ENCODE assay signal across 8 cellular contexts in the genomic region with DNA sequence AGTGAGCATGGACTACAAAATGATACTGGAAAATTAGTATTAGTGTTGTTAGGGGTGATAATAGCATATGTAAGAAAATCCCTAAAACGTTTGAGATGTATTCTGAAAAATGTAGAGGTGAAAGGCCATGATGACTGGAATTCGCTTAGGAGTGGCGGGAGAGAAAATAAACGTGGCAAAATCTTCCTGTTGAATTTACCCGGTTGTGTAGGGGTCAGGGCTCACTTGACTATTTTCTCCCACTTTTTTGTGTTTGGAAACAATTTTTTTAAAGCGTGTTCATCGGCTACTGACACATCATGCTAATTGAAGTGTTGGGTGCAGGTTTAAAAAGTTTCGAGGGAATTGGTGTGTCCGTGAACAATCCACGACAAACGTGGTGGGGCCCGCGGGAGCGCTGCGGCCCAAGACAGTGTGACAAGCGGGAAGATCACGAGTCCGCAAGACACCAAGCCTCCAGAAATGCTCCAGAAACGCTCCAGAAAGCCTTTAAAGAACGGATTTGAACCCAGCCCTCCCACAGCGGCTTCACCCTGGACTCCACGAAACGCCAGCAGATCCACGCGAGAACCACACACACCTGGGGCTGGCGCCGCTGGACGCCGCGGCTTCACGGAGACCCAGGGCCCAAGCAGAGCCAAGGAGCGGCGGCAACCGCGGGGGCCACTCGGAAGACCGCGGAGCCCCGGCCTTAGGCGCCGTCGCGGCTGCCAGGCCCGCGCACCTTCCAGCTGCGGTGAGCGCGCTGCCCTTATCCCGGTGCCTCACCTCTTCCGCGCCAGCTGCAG. TPM values are rescaled to one million over a fixed set of nuclear protein-coding genes. Genes with fewer than 3 reads are reported as not detected.
A peak's percentile ranks its signal among the peaks of the same experiment; 100 is the strongest.
DNase-seq lines count a peak whose midpoint lies in the region; ATAC-seq and TF ChIP-seq lines count a peak whose summit lies in the region.

No MANE protein-coding gene starts in this region.

- peaks cover 0 to 24% (median 14%) of the 10 kb centered on the region in 12 donors for H3K4me1 ChIP-seq in heart left ventricle
- peaks cover 15% of the 10 kb centered on the region for H3K4me1 ChIP-seq in rectal smooth muscle tissue (ENCODE audit: control insufficient read depth, insufficient read depth, low read length)

- H3K4me3 ChIP-seq in heart left ventricle (peak overlapping the region; percentile 72 to 97 (median 86)), rectal smooth muscle tissue (ENCODE audit: low read length) (peak overlapping the region; percentile 99)

- H3K36me3 ChIP-seq in heart left ventricle (peaks cover 0 to 24% (median 4%) of the 10 kb centered on the region in 9 donors), rectal smooth muscle tissue (ENCODE audit: control insufficient read depth, insufficient read depth, low read length) (peaks cover 2% of the 10 kb centered on the region)

- no peaks in the 10 kb centered on the region for H3K9me3 Mint-ChIP-seq in activated T-helper 17 cell treated with anti-CD3 and anti-CD28 coated beads, Interleukin-2, amount 50 U/mL, for 72 hours

- H3K27ac ChIP-seq in heart left ventricle (peak overlapping the region in 11 of 12 donors; percentile 89 to 96 (median 92)), rectal smooth muscle tissue (ENCODE audit: low read depth, low read length) (peak overlapping the region; percentile 94)

- H3K4me1 Mint-ChIP-seq in activated T-helper 17 cell treated with anti-CD3 and anti-CD28 coated beads, Interleukin-2, amount 50 U/mL, for 72 hours, result peaks cover 12% of the 10 kb centered on the region

- no peaks in the 10 kb centered on the region for H3K9me3 ChIP-seq in heart left ventricle

- peaks cover 45% of the 10 kb centered on the region for H3K36me3 Mint-ChIP-seq in activated T-helper 17 cell treated with anti-CD3 and anti-CD28 coated beads, Interleukin-2, amount 50 U/mL, for 72 hours (ENCODE audit: low read depth)

- peak overlapping the region; percentile 96 for H3K9ac ChIP-seq in rectal smooth muscle tissue (ENCODE audit: low read length)

- 3 to 11% (median 6%) methylated on average over 15 to 51 of the region's 51 CpGs for WGBS in heart left ventricle, 4 donors

- no peaks in the 10 kb centered on the region for H3K27me3 Mint-ChIP-seq in activated T-helper 17 cell treated with anti-CD3 and anti-CD28 coated beads, Interleukin-2, amount 50 U/mL, for 72 hours

- no peak for TF ChIP-seq CTCF in heart left ventricle (IDR thresholded peaks at IDR 0.05)

- peak overlapping the region; percentile 89 for H3K27ac Mint-ChIP-seq in activated T-helper 17 cell treated with anti-CD3 and anti-CD28 coated beads, Interleukin-2, amount 50 U/mL, for 72 hours

- ATAC-seq in HG03558 (IDR thresholded peaks at IDR 0.05; ENCODE audit: extremely low read depth, unreplicated experiment), result peak; percentile 11
- ATAC-seq in activated T-helper 17 cell treated with anti-CD3 and anti-CD28 coated beads, Interleukin-2, amount 50 U/mL, for 72 hours (replicated peaks), result peak; percentile 60
- peak in 1 of 4 donors; percentile 6 for ATAC-seq in heart left ventricle
- ATAC-seq in HG02610 (IDR thresholded peaks at IDR 0.05; ENCODE audit: unreplicated experiment), result no peak

- no peak for TF ChIP-seq POLR2A in heart left ventricle (IDR thresholded peaks at IDR 0.05)

- no peaks in the 10 kb centered on the region for H3K27me3 ChIP-seq in heart left ventricle
- H3K27me3 ChIP-seq in rectal smooth muscle tissue (ENCODE audit: control insufficient read depth, insufficient read depth, low read length), result no peaks in the 10 kb centered on the region

- DNase-seq in activated T-cell treated with anti-CD3 and anti-CD28 coated beads for 4 hours, result peak; percentile 5
- no peak for DNase-seq in activated T-cell treated with anti-CD3 and anti-CD28 coated beads, Interleukin-2, amount 50 U/mL, for 1 hour
- DNase-seq in heart left ventricle, result no peak
- no peak for DNase-seq in NCI-H2081 treated with DMSO at 0.1 percent for 48 hours (lab: John Stamatoyannopoulos, UW)

- H3K4me3 Mint-ChIP-seq in activated T-helper 17 cell treated with anti-CD3 and anti-CD28 coated beads, Interleukin-2, amount 50 U/mL, for 72 hours, result peak overlapping the region; percentile 85

- intact Hi-C loops in heart left ventricle (cut with DNase I), result loop anchor here in 5 of 10 donors (5.0 to 10.0 kb wide), 2 partner anchors 202 to 205 kb away; a partner anchor contains a TSS

RNA-seq across cellular contexts. Expression of a gene that starts 0.6 kb away (rescaled TPM):
- 100 to 1,000 TPM in 1 of 2 donors, 10 to 100 TPM in 1; 46.8 to 107 TPM for total RNA-seq in activated T-helper 17 cell treated with anti-CD3 and anti-CD28 coated beads, Interleukin-2, amount 50 U/mL, for 72 hours
- 10 to 100 TPM; 12.0 to 31.6 (median 25.3) TPM for total RNA-seq in heart left ventricle
- 10 to 100 TPM; 34.5 to 35.2 TPM for polyA plus RNA-seq in heart left ventricle
